In the genomic region with DNA sequence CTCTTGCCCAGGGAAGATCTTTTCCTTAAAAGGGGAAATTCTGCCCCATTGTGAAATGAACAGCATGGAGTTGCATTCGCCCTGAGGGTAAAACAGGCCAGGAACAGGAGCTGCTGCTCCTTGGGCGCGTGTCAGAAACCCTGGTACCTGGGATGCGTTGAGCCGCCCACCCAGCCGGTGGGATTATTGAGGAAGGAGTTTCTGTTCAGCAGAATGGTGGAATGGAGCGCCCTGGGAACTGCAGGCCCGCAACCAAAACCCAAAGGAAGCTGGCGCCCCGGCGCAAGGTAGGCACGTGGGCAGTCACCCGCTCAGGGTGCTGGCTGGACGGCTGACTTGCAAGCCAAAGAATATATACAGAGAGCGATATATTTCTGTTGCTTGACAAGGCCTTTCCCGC, we compare ENCODE assay signal across 24 cellular contexts.
"Had no signal": no experiment of that assay in that cellular context is flagged by ENCODE, and none has a peak within 500 bp of the region (broad histone marks: within the 10 kb centered on the region; RNA-seq: fewer than 3 reads in every experiment).

No MANE protein-coding gene starts in this region.

- H3K4me1 Mint-ChIP-seq: activated B cell treated with CpG ODN at 0.5 μM for 24 hours; activated CD4-positive, alpha-beta T cell treated with anti-CD3 and anti-CD28 coated beads for 36 hours; activated T-helper 17 cell treated with anti-CD3 and anti-CD28 coated beads, Interleukin-2, amount 50 U/mL, for 72 hours; naive thymus-derived CD4-positive, alpha-beta T cell had no signal

- H3K27ac ChIP-seq: brain microvascular endothelial cell, lower lobe of right lung, ovary, psoas muscle, right atrium auricular region, spleen, thyroid gland had no signal

- H3K4me1 ChIP-seq: lower lobe of right lung, psoas muscle, right atrium auricular region, spleen, thyroid gland had no signal

- H3K9me3 ChIP-seq: lower lobe of right lung, ovary, psoas muscle, right atrium auricular region, spleen, thyroid gland had no signal

- DNase-seq: activated B cell treated with CpG ODN at 0.5 μM for 24 hours; activated CD4-positive, alpha-beta T cell treated with anti-CD3 and anti-CD28 coated beads for 36 hours; activated CD4-positive, alpha-beta T cell treated with anti-CD3 and anti-CD28 coated beads, Interleukin-2, amount 50 U/mL, for 4 hours; activated CD8-positive, alpha-beta memory T cell treated with anti-CD3 and anti-CD28 coated beads for 24 hours; activated CD8-positive, alpha-beta memory T cell treated with anti-CD3 and anti-CD28 coated beads, Interleukin-2, amount 50 U/mL, for 4 hours; activated T-cell treated with anti-CD3 and anti-CD28 coated beads, Interleukin-2, amount 50 U/mL, for 24 hours; aorta; brain microvascular endothelial cell; caudate nucleus; foreskin fibroblast; kidney; lower lobe of right lung; naive thymus-derived CD4-positive, alpha-beta T cell; psoas muscle; spleen; stimulated activated CD4-positive, alpha-beta T cell treated with anti-CD3 and anti-CD28 coated beads, Interleukin-4, amount 100 ng/mL, for 1 hour; stimulated activated naive CD4-positive, alpha-beta T cell; T1000; thyroid gland had no signal

- H3K27me3 ChIP-seq: brain microvascular endothelial cell, dorsolateral prefrontal cortex, ovary, right atrium auricular region, spleen, thyroid gland had no signal

- H3K4me3 Mint-ChIP-seq: activated B cell treated with CpG ODN at 0.5 μM for 24 hours; activated CD4-positive, alpha-beta T cell treated with anti-CD3 and anti-CD28 coated beads for 36 hours; activated T-cell treated with anti-CD3 and anti-CD28 coated beads, Interleukin-2, amount 50 U/mL, for 24 hours; activated T-helper 17 cell treated with anti-CD3 and anti-CD28 coated beads, Interleukin-2, amount 50 U/mL, for 72 hours; naive thymus-derived CD4-positive, alpha-beta T cell had no signal

- H3K36me3 ChIP-seq: lower lobe of right lung, ovary, right atrium auricular region, spleen, thyroid gland had no signal

- H3K4me3 ChIP-seq: dorsolateral prefrontal cortex, lower lobe of right lung, ovary, psoas muscle, right atrium auricular region, spleen, thyroid gland had no signal

- H3K9me3 Mint-ChIP-seq: activated B cell treated with CpG ODN at 0.5 μM for 24 hours; activated naive CD4-positive, alpha-beta T cell treated with anti-CD3 and anti-CD28 coated beads, Interleukin-2, amount 50 U/mL, for 72 hours; activated T-cell treated with anti-CD3 and anti-CD28 coated beads, Interleukin-2, amount 50 U/mL, for 24 hours; activated T-helper 17 cell treated with anti-CD3 and anti-CD28 coated beads, Interleukin-2, amount 50 U/mL, for 72 hours; naive thymus-derived CD4-positive, alpha-beta T cell had no signal

- H3K36me3 Mint-ChIP-seq: activated naive CD4-positive, alpha-beta T cell treated with anti-CD3 and anti-CD28 coated beads, Interleukin-2, amount 50 U/mL, for 72 hours; naive thymus-derived CD4-positive, alpha-beta T cell had no signal

- H3K27ac Mint-ChIP-seq: activated B cell treated with CpG ODN at 0.5 μM for 24 hours; activated CD4-positive, alpha-beta T cell treated with anti-CD3 and anti-CD28 coated beads for 36 hours; activated naive CD4-positive, alpha-beta T cell treated with anti-CD3 and anti-CD28 coated beads, Interleukin-2, amount 50 U/mL, for 72 hours; activated T-cell treated with anti-CD3 and anti-CD28 coated beads, Interleukin-2, amount 50 U/mL, for 24 hours; activated T-helper 17 cell treated with anti-CD3 and anti-CD28 coated beads, Interleukin-2, amount 50 U/mL, for 72 hours; naive thymus-derived CD4-positive, alpha-beta T cell had no signal

- H3K27me3 Mint-ChIP-seq: activated B cell treated with CpG ODN at 0.5 μM for 24 hours; activated CD4-positive, alpha-beta T cell treated with anti-CD3 and anti-CD28 coated beads for 36 hours; activated T-cell treated with anti-CD3 and anti-CD28 coated beads, Interleukin-2, amount 50 U/mL, for 24 hours had no signal
